Comparison of ENCODE assay signal across 11 cellular contexts in genomic region chr5:89729623-89730390, GRCh38.
DNase-seq lines count a peak whose midpoint lies in the region; ATAC-seq, FAIRE-seq and TF ChIP-seq lines count a peak whose summit lies in the region.
"Had no signal": no experiment of that assay in that cellular context is flagged by ENCODE, and none has a peak within 500 bp of the region (broad histone marks: within the 10 kb centered on the region; RNA-seq: fewer than 3 reads in every experiment).

No MANE protein-coding gene starts in this region.

- H3K9me1 ChIP-seq in endothelial cell of umbilical vein (replicated peaks; ENCODE audit: control insufficient read depth, extremely low read depth, insufficient read depth, low read length) = no peaks in the 10 kb centered on the region

- intact Hi-C loops in endothelial cell of umbilical vein (cut with micrococcal nuclease) = loop anchor here (5.0 kb wide), 1 partner anchor 1003 kb away; no protein-coding TSS in a partner anchor

- no peak overlapping the region for H3K4me3 ChIP-seq in endothelial cell of umbilical vein (replicated peaks in 1 of 3; ENCODE audit: insufficient read depth in 1 of 3, low read depth in 1 of 3, low read length in 3 of 3)

- DNase-seq in NCI-H226 (peak; percentile 48), endothelial cell of umbilical vein (ENCODE audit: low read depth, low spot score) (peak; percentile 3), COLO829 (ENCODE audit: low spot score) (no peak), HuH-7 (ENCODE audit: low spot score) (no peak), NCI-H2196 (lab: John Stamatoyannopoulos, UW; ENCODE audit: unreplicated experiment) (no peak)
- DNase-seq in effector memory CD8-positive, alpha-beta T cell = no peak
- DNase-seq: CD4-positive, CD25-positive, alpha-beta regulatory T cell; T-helper 2 cell had no signal

- H3K27ac ChIP-seq in 22Rv1 = no peak overlapping the region
- H3K27ac ChIP-seq in endothelial cell of umbilical vein (ENCODE audit: insufficient read depth, low read depth, low read length) = no peak overlapping the region

- peaks cover 0 to 3% of the 10 kb centered on the region in 2 donors for H3K9me3 Mint-ChIP-seq in effector memory CD8-positive, alpha-beta T cell
- H3K9me3 Mint-ChIP-seq: IgD-negative memory B cell had no signal

- POLR2A ChIA-PET in endothelial cell of umbilical vein (lab: Charles Lee) = no interaction called here

- no peaks in the 10 kb centered on the region for H3K4me1 Mint-ChIP-seq in effector memory CD8-positive, alpha-beta T cell (ENCODE audit: low read depth in 2 of 2)
- H3K4me1 Mint-ChIP-seq: CD4-positive, CD25-positive, alpha-beta regulatory T cell had no signal

- no peaks in the 10 kb centered on the region for H3K36me3 Mint-ChIP-seq in effector memory CD8-positive, alpha-beta T cell (ENCODE audit: insufficient read depth)
- H3K36me3 Mint-ChIP-seq: CD4-positive, CD25-positive, alpha-beta regulatory T cell; IgD-negative memory B cell had no signal

- no peak overlapping the region for H3K4me2 ChIP-seq in endothelial cell of umbilical vein (ENCODE audit: insufficient read depth, low read length)

- CTCF ChIA-PET in endothelial cell of umbilical vein (lab: Charles Lee) = interaction anchor here (1.1 to 3.9 kb wide), 8 partner anchors 9 to 1005 kb away, joined by 3 to 52 read pairs (median 6); no protein-coding TSS in a partner anchor

- H3K79me2 ChIP-seq in endothelial cell of umbilical vein (ENCODE audit: control insufficient read depth, insufficient read depth, low read length) = no peaks in the 10 kb centered on the region

- peaks cover 2 to 3% of the 10 kb centered on the region in 2 experiments for H3K27me3 ChIP-seq in endothelial cell of umbilical vein (ENCODE audit: control insufficient read depth in 2 of 2, insufficient read depth in 2 of 2, low read length in 2 of 2)

- TF ChIP-seq POLR2A in endothelial cell of umbilical vein (IDR thresholded peaks at IDR 0.05; ENCODE audit: low read depth, low read length) = no peak

- no peak overlapping the region for H2AFZ ChIP-seq in endothelial cell of umbilical vein (ENCODE audit: low read depth, low read length)

- H4K20me1 ChIP-seq in endothelial cell of umbilical vein (replicated peaks; ENCODE audit: control insufficient read depth, extremely low read depth, insufficient read depth, low read length) = no peaks in the 10 kb centered on the region

- H3K9me3 ChIP-seq in endothelial cell of umbilical vein (replicated peaks; ENCODE audit: control insufficient read depth, insufficient read depth, low read length) = no peaks in the 10 kb centered on the region

- peak; percentile 65 for ATAC-seq in GM18498 (IDR thresholded peaks at IDR 0.05; ENCODE audit: unreplicated experiment)
- ATAC-seq in effector memory CD8-positive, alpha-beta T cell (replicated peaks) = no peak

- no peak overlapping the region for H3K4me3 Mint-ChIP-seq in effector memory CD8-positive, alpha-beta T cell
- H3K4me3 Mint-ChIP-seq: CD4-positive, CD25-positive, alpha-beta regulatory T cell; IgD-negative memory B cell had no signal

- no peaks in the 10 kb centered on the region for H3K36me3 ChIP-seq in endothelial cell of umbilical vein (ENCODE audit: control insufficient read depth in 2 of 2, extremely low read depth in 1 of 2, insufficient read depth in 2 of 2, low read length in 2 of 2)

- BruUV-seq in endothelial cell of umbilical vein (replicated peaks; lab: Mats Ljungman, UMichigan) = no TSS peak

- no peak overlapping the region for H3K27ac Mint-ChIP-seq in effector memory CD8-positive, alpha-beta T cell
- H3K27ac Mint-ChIP-seq: CD4-positive, CD25-positive, alpha-beta regulatory T cell; IgD-negative memory B cell had no signal

- H3K27me3 Mint-ChIP-seq in effector memory CD8-positive, alpha-beta T cell = no peaks in the 10 kb centered on the region
- H3K27me3 Mint-ChIP-seq: CD4-positive, CD25-positive, alpha-beta regulatory T cell had no signal

- dilution Hi-C loops in endothelial cell of umbilical vein (cut with MboI; ENCODE audit: extremely low pct_ligation_motif_present, low sequenced_read_pairs) = no loop called here

- H3K4me1 ChIP-seq in endothelial cell of umbilical vein (ENCODE audit: control insufficient read depth, extremely low read depth, insufficient read depth, low read length) = no peaks in the 10 kb centered on the region

- H3K9ac ChIP-seq in endothelial cell of umbilical vein (replicated peaks; ENCODE audit: extremely low read depth, insufficient read depth, low read length) = no peak overlapping the region

- no peak for FAIRE-seq in endothelial cell of umbilical vein (lab: Jason Lieb, UNC)

- TF ChIP-seq CTCF in 22Rv1 (IDR thresholded peaks at IDR 0.05) (peak; percentile 47), endothelial cell of umbilical vein (IDR thresholded peaks at IDR 0.05; ENCODE audit: extremely low read depth in 1 of 2, insufficient read depth in 1 of 2, low read depth in 1 of 2, low read length in 2 of 2) (no peak)

TF ChIP-seq in endothelial cell of umbilical vein, 7 proteins besides CTCF, POLR2A, EP300 and RAD21:
- TF ChIP-seq GATA2 (IDR thresholded peaks at IDR 0.05; ENCODE audit: insufficient read depth, insufficient read length, low read depth, low read length) = no peak
- TF ChIP-seq MYC (IDR thresholded peaks at IDR 0.05; ENCODE audit: low read depth, low read length) = no peak
- TF ChIP-seq JUN (IDR thresholded peaks at IDR 0.05; ENCODE audit: borderline replicate concordance, insufficient read depth, insufficient read length, low read depth) = no peak
- no peak for TF ChIP-seq FOS (IDR thresholded peaks at IDR 0.05; ENCODE audit: borderline replicate concordance, insufficient read depth, low read length)
- TF ChIP-seq MAX (IDR thresholded peaks at IDR 0.05; ENCODE audit: insufficient read depth, insufficient read length) = no peak

Comparison
In these comparisons a context has a peak if more than half of its experiments do, and no peak if none do; other contexts are left out.
1. DNase-seq: peak in NCI-H226 (single experiment) and endothelial cell of umbilical vein (single experiment); none in effector memory CD8-positive, alpha-beta T cell (0 of 3), COLO829 (single experiment), HuH-7 (single experiment) and NCI-H2196 (single experiment).